Comparison of ENCODE assay signal across 8 cellular contexts in the genomic region with DNA sequence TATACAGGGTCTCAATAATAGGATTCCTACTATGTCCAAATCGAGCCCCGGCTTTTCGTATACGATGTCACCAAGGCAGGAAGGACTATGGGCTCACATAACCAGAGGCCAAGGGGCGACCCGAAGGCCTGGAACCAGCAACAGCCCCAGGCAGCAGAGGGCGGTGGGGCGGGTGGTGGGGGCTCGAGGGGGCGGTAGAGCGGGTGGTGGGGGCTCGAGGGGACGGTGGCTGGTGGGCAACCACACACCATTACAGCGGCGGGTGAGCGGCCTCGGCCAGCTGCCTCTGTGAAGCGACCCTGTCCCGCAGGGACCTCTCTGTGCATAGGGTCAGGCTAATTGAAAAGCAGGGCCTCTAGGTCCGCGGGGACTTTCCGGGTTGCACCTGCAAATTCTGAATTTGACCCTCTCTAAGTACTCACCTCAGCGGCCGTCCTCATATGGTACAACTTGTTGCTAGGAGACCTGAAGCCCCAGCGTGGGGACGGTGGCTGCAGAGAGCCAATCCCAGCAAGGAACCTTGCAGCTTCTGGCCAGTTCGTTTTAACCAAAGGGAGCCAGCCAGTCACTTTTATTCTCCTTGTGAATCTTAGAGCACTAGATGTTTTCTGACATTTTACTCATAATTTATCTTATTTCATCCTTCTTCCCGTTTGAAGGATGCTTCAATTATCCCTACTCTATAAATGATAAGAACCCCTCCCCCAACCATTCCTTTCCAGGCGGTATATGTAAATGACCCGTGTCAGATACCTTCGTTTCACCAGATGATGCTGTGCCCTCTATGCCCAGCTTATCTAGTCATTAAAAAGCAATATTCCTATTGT. TPM values are rescaled to one million over a fixed set of nuclear protein-coding genes. Genes with fewer than 3 reads are reported as not detected.
A peak's percentile ranks its signal among the peaks of the same experiment; 100 is the strongest.
DNase-seq lines count a peak whose midpoint lies in the region; ATAC-seq and TF ChIP-seq lines count a peak whose summit lies in the region.

A gene with protein sequence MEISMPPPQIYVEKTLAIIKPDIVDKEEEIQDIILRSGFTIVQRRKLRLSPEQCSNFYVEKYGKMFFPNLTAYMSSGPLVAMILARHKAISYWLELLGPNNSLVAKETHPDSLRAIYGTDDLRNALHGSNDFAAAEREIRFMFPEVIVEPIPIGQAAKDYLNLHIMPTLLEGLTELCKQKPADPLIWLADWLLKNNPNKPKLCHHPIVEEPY (minus strand): TSS at position 480 of the 827 bp plus-strand sequence. CDS start 648 bp downstream, outside the sequence.

- H3K36me3 ChIP-seq in neuron (ENCODE audit: insufficient read depth, low read length): no peaks in the 10 kb centered on the region
- H3K36me3 ChIP-seq in SJCRH30: no peaks in the 10 kb centered on the region

- H3K27me3 ChIP-seq in neuron (ENCODE audit: insufficient read depth, low read length) (no peaks in the 10 kb centered on the region), SJCRH30 (peaks cover 4% of the 10 kb centered on the region; the same call in 1 of the 2 replicates)

- peak within 1 kb of the TSS; percentile 98 for H2AFZ ChIP-seq in neuron (ENCODE audit: low read depth, low read length)

- no peaks in the 10 kb centered on the region for H3K9me3 ChIP-seq in neuron (ENCODE audit: low read length)
- no peaks in the 10 kb centered on the region for H3K9me3 ChIP-seq in SJCRH30 (replicated peaks)

- peak within 1 kb of the TSS; percentile 18; the same call in 1 of the 2 replicates for H3K27ac ChIP-seq in VCaP
- H3K27ac ChIP-seq in SJCRH30: no peak within 1 kb of the TSS

- H3K4me1 ChIP-seq in neuron (ENCODE audit: insufficient read depth, low read length) (peaks cover 12% of the 10 kb centered on the region), SJCRH30 (no peaks in the 10 kb centered on the region)

- DNase-seq in DMS114 treated with DMSO at 0.1 percent for 48 hours (lab: John Stamatoyannopoulos, UW; ENCODE audit: unreplicated experiment): peak; percentile 82
- peak; percentile 39 for DNase-seq in HT1080 (ENCODE audit: low read depth)
- DNase-seq in glomerular visceral epithelial cell (ENCODE audit: extremely low spot score): peak; percentile 35
- DNase-seq in SJCRH30: no peak

- TF ChIP-seq CTCF in VCaP (conservative IDR thresholded peaks at IDR 0.05): no peak

- H3K4me3 ChIP-seq in neuron (ENCODE audit: low read length) (peak within 1 kb of the TSS; percentile 99), SJCRH30 (no peak within 1 kb of the TSS)

- ATAC-seq in GM18867 (IDR thresholded peaks at IDR 0.05; ENCODE audit: unreplicated experiment): no peak
- no peak for ATAC-seq in HG03432 (IDR thresholded peaks at IDR 0.05; ENCODE audit: unreplicated experiment)

RNA-seq across cellular contexts. Expression of the gene that starts here (rescaled TPM):
- total RNA-seq in HT1080 (2014; rRNA removed; shearing (Covaris generic)): not detected in 2 replicates
- 0.40 and 0.49 TPM in 2 replicates for polyA plus RNA-seq in HT1080 (2015; cell fraction: cytosol; rRNA removed)
- polyA plus RNA-seq in HT1080 (2015; cell fraction: nucleus; rRNA removed): 0.57 and 1.4 TPM in 2 replicates
- total RNA-seq in SJCRH30 (2014; rRNA removed; shearing (Covaris generic)): not detected in 2 replicates

Comparison
In these comparisons a context has a peak if more than half of its experiments do, and no peak if none do; other contexts are left out.
1. DNase-seq: peak in DMS114 treated with DMSO at 0.1 percent for 48 hours (single experiment), HT1080 (single experiment) and glomerular visceral epithelial cell (single experiment); none in SJCRH30 (0 of 2).